ENCODE assay signal across 13 cellular contexts in the genomic region with DNA sequence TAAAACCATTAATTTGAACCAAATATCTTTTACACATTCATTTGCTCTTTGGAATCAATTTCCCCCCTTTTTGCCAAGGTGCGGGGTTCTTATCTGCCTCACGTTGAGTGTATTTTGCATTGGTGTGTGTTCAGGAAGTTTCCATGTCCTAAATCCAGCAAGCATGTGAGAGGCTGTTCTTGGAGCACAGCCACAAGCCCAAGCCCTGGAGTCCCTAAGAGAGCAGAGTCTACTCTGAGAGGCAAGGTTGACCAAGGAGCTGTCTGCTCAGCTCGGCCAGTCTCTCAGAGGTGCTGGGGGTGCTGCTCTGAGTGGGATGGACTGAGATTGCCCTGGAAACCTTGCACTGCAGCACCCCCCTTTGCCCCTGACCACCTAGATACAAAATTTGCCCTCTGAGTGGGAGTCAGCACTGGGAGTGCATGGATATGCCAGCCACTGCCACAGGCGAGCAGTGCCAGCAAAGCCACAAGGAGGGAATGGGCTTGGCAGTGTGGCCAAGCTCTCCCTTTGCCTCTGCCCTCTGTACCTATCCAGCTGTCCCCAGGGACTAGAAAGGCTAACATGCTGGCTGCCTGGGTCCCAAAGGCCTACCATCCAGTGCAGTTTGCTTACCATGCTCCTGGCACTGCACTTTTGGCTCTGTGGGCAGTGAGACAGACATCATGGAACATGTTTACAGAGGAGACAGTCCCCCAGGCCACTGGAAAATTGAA. TPM values are rescaled to one million over a fixed set of nuclear protein-coding genes. Genes with fewer than 3 reads are reported as not detected.
DNase-seq lines count a peak whose midpoint lies in the region; ATAC-seq, FAIRE-seq and TF ChIP-seq lines count a peak whose summit lies in the region.
"Had no signal": no experiment of that assay in that cellular context is flagged by ENCODE, and none has a peak within 500 bp of the region (broad histone marks: within the 10 kb centered on the region; RNA-seq: fewer than 3 reads in every experiment).

No MANE protein-coding gene starts in this region.

- no peaks in the 10 kb centered on the region for H3K79me2 ChIP-seq in H1 (ENCODE audit: control insufficient read depth in 1 of 2, insufficient read depth in 2 of 2, low read length in 2 of 2)

- H2AK5ac ChIP-seq in H1 (ENCODE audit: low read depth, low read length), result no peak overlapping the region

- H4K20me1 ChIP-seq in H1 (replicated peaks in 1 of 2; ENCODE audit: control insufficient read depth in 1 of 2, insufficient read depth in 2 of 2, low read length in 2 of 2), result peaks cover 5 to 9% of the 10 kb centered on the region in 2 experiments

- H2BK15ac ChIP-seq in H1 (ENCODE audit: low read length), result no peak overlapping the region

- TF ChIP-seq CTCF in H1 (IDR thresholded peaks at IDR 0.05; ENCODE audit: control extremely low read depth in 1 of 3, insufficient read depth in 1 of 3, low read depth in 1 of 3, low read length in 3 of 3) (no peak), mucosa of descending colon (IDR thresholded peaks at IDR 0.05) (no peak), tibial nerve (IDR thresholded peaks at IDR 0.05) (no peak)

- H4K8ac ChIP-seq in H1 (ENCODE audit: extremely low read depth, insufficient read depth, low read length), result no peak overlapping the region

- H3K14ac ChIP-seq in H1 (ENCODE audit: insufficient read length), result no peak overlapping the region

- peaks cover 12% of the 10 kb centered on the region for H3K36me3 Mint-ChIP-seq in activated naive CD4-positive, alpha-beta T cell treated with anti-CD3 and anti-CD28 coated beads, Interleukin-2, amount 50 U/mL, for 24 hours

- intact Hi-C loops in mucosa of descending colon (cut with DNase I, micrococcal nuclease), result no loop called here

- FAIRE-seq in H1 (lab: Jason Lieb, UNC), result no peak

- H3K36me3 ChIP-seq in H1 (ENCODE audit: control insufficient read depth in 2 of 4, insufficient read depth in 4 of 4, low read length in 3 of 4) (peaks cover 21 to 45% (median 36%) of the 10 kb centered on the region in 4 experiments), mucosa of descending colon (ENCODE audit: low read depth) (peaks cover 5% of the 10 kb centered on the region), tibial nerve (peaks cover 2 to 57% (median 14%) of the 10 kb centered on the region in 3 donors), MG63 (peaks cover 11% of the 10 kb centered on the region)
- H3K36me3 ChIP-seq: uterus had no signal

- TF ChIP-seq POLR2A in H1 (IDR thresholded peaks at IDR 0.05; ENCODE audit: control extremely low read depth in 1 of 2, low read depth in 2 of 2, low read length in 2 of 2) (no peak), tibial nerve (IDR thresholded peaks at IDR 0.05) (no peak)

- peaks cover 3% of the 10 kb centered on the region; the same call in 1 of the 2 replicates for H3K79me1 ChIP-seq in H1 (ENCODE audit: low read depth, low read length)

- H3K4me3 ChIP-seq in H1 (ENCODE audit: extremely low read depth in 1 of 4, insufficient read depth in 2 of 4, low read depth in 3 of 4, low read length in 4 of 4) (no peak overlapping the region), mucosa of descending colon (no peak overlapping the region), tibial nerve (no peak overlapping the region), MG63 (no peak overlapping the region)
- H3K4me3 ChIP-seq: GM23248, uterus had no signal

- H3K4me1 ChIP-seq in H1 (replicated peaks in 1 of 4; ENCODE audit: control insufficient read depth in 3 of 4, insufficient read depth in 4 of 4, low read length in 3 of 4) (no peaks in the 10 kb centered on the region), mucosa of descending colon (ENCODE audit: low read depth) (no peaks in the 10 kb centered on the region), tibial nerve (peaks cover 0 to 15% (median 0%) of the 10 kb centered on the region in 4 donors)

- TF ChIP-seq EP300 in H1 (IDR thresholded peaks at IDR 0.05; ENCODE audit: borderline replicate concordance in 1 of 2, low read depth in 2 of 2, low read length in 2 of 2) (no peak), tibial nerve (IDR thresholded peaks at IDR 0.05) (no peak)

- no peaks in the 10 kb centered on the region for H3K27me3 ChIP-seq in H1 (replicated peaks in 1 of 4; ENCODE audit: control insufficient read depth in 3 of 4, extremely low read depth in 1 of 4, insufficient read depth in 3 of 4, low read length in 3 of 4)
- no peaks in the 10 kb centered on the region for H3K27me3 ChIP-seq in tibial nerve
- no peaks in the 10 kb centered on the region for H3K27me3 ChIP-seq in MG63
- H3K27me3 ChIP-seq: uterus had no signal

- peak overlapping the region; percentile 17 for H3K27ac Mint-ChIP-seq in activated naive CD4-positive, alpha-beta T cell treated with anti-CD3 and anti-CD28 coated beads, Interleukin-2, amount 50 U/mL, for 24 hours

- no peak for DNase-seq in activated naive CD4-positive, alpha-beta T cell treated with anti-CD3 and anti-CD28 coated beads, Interleukin-2, amount 50 U/mL, for 16 hours
- DNase-seq in H1 (ENCODE audit: low read depth in 1 of 2, low spot score in 2 of 2) (no peak), mucosa of descending colon (no peak), tibial nerve (ENCODE audit: low spot score in 2 of 2) (peak; percentile 26 to 54), MG63 (no peak)
- no peak for DNase-seq in activated CD8-positive, alpha-beta memory T cell treated with anti-CD3 and anti-CD28 coated beads, Interleukin-2, amount 50 U/mL, for 48 hours
- DNase-seq: ACHN; DMS79 treated with DMSO at 0.1 percent for 48 hours; effector CD4-positive, alpha-beta T cell; GM23248 had no signal

- no peak overlapping the region for H2BK120ac ChIP-seq in H1 (replicated peaks; ENCODE audit: low read depth, low read length)

- POLR2A ChIA-PET in H1 (lab: Charles Lee; ENCODE audit: partially characterized antibody), result interaction anchor here (0.9 to 1.7 kb wide), 2 partner anchors 8 to 22 kb away, joined by 3 to 6 read pairs; no protein-coding TSS in a partner anchor

- H3K18ac ChIP-seq in H1 (ENCODE audit: extremely low read depth, low read length), result no peak overlapping the region

- no peak overlapping the region for H3K23ac ChIP-seq in H1 (ENCODE audit: insufficient read length)

- no peak overlapping the region for H3K4me3 Mint-ChIP-seq in activated naive CD4-positive, alpha-beta T cell treated with anti-CD3 and anti-CD28 coated beads, Interleukin-2, amount 50 U/mL, for 24 hours

- ATAC-seq in mucosa of descending colon (peak; percentile 14), GM19463 (IDR thresholded peaks at IDR 0.05; ENCODE audit: unreplicated experiment) (no peak)

- H4K91ac ChIP-seq in H1 (replicated peaks; ENCODE audit: insufficient read length, low read length), result no peak overlapping the region

- H4K5ac ChIP-seq in H1 (ENCODE audit: insufficient read length, low read depth, low read length), result no peak overlapping the region

- H3K56ac ChIP-seq in H1 (replicated peaks; ENCODE audit: insufficient read length, low read depth, low read length), result no peak overlapping the region

- no peak overlapping the region for H2BK20ac ChIP-seq in H1 (ENCODE audit: low read length)

- no peak overlapping the region for H3K4ac ChIP-seq in H1 (replicated peaks; ENCODE audit: insufficient read length, low read depth, low read length)

- no peaks in the 10 kb centered on the region for H3K9me3 ChIP-seq in H1 (ENCODE audit: insufficient read depth in 2 of 2, low read depth in 1 of 2, low read length in 1 of 2)
- H3K9me3 ChIP-seq in mucosa of descending colon, result no peaks in the 10 kb centered on the region
- no peaks in the 10 kb centered on the region for H3K9me3 ChIP-seq in tibial nerve
- no peaks in the 10 kb centered on the region for H3K9me3 ChIP-seq in MG63
- H3K9me3 ChIP-seq: uterus had no signal

- WGBS in H1 (ENCODE audit: extremely low coverage in 1 of 2, insufficient coverage in 1 of 2, insufficient read length in 1 of 2, insufficient replicate concordance in 2 of 2, low coverage in 1 of 2, low lambda C conversion rate in 2 of 2, missing lambda C conversion rate in 1 of 2), 2 experiments, result 93% methylated on average over 4 of the region's 4 CpGs; no CpG with 5 or more reads in 1 of the 2 experiments
- WGBS in tibial nerve, 2 donors, result 51 to 61% methylated on average over 4 of the region's 4 CpGs

- H3K4me2 ChIP-seq in H1 (ENCODE audit: insufficient read depth in 1 of 2, low read depth in 2 of 2, low read length in 2 of 2), result no peak overlapping the region

- no peaks in the 10 kb centered on the region for H3K9me3 Mint-ChIP-seq in activated naive CD4-positive, alpha-beta T cell treated with anti-CD3 and anti-CD28 coated beads, Interleukin-2, amount 50 U/mL, for 24 hours

- no peaks in the 10 kb centered on the region for H3K27me3 Mint-ChIP-seq in activated naive CD4-positive, alpha-beta T cell treated with anti-CD3 and anti-CD28 coated beads, Interleukin-2, amount 50 U/mL, for 24 hours

- no peak overlapping the region for H2BK5ac ChIP-seq in H1 (ENCODE audit: low read depth, low read length)

- no peak overlapping the region for H2AFZ ChIP-seq in H1 (ENCODE audit: low read length)
- H2AFZ ChIP-seq: GM23248 had no signal

- TF ChIP-seq RAD21 in H1 (IDR thresholded peaks at IDR 0.05 in 1 of 2, conservative IDR thresholded peaks at IDR 0.05 in 1 of 2; ENCODE audit: low read depth in 2 of 2, low read length in 2 of 2), result no peak

- H2BK12ac ChIP-seq in H1 (ENCODE audit: low read depth, low read length), result no peak overlapping the region

- H3K23me2 ChIP-seq in H1 (ENCODE audit: low read depth, low read length), result no peaks in the 10 kb centered on the region

- H3K9ac ChIP-seq in H1 (replicated peaks in 1 of 4; ENCODE audit: extremely low read depth in 1 of 4, low read depth in 3 of 4, low read length in 3 of 4), result no peak overlapping the region
- H3K9ac ChIP-seq: GM23248 had no signal

- CTCF ChIA-PET in H1 (lab: Charles Lee; ENCODE audit: partially characterized antibody), result interaction anchor here (0.6 to 0.7 kb wide), 2 partner anchors 9 to 13 kb away, joined by 3 read pairs; no protein-coding TSS in a partner anchor

- no peaks in the 10 kb centered on the region for H3K4me1 Mint-ChIP-seq in activated naive CD4-positive, alpha-beta T cell treated with anti-CD3 and anti-CD28 coated beads, Interleukin-2, amount 50 U/mL, for 24 hours

- no peak overlapping the region for H3K27ac ChIP-seq in H1 (ENCODE audit: low read depth, low read length)
- peak overlapping the region in 2 of 4 donors; percentile 16 to 40 for H3K27ac ChIP-seq in tibial nerve
- H3K27ac ChIP-seq: GM23248, uterus had no signal

RNA-seq across cellular contexts. Expression of a gene that starts 20.5 kb away (rescaled TPM):
- 26.2 and 27.2 TPM in 2 replicates for total RNA-seq in H1 (2021; fragmentation: NEBNext Ultra II Directional; extraction: Animal tissue kit (Norgen Biotek cat#: 25700))
- 8.7 and 12.5 TPM in 2 replicates for polyA plus RNA-seq in H1 (2011; rRNA removed)
- polyA plus RNA-seq in H1 (2011; cell fraction: cytosol; rRNA removed), result 7.3 TPM
- polyA plus RNA-seq in H1 (2011; cell fraction: nucleus; rRNA removed), result 20.6 TPM
- 16.4 to 18.6 TPM (median 17.4 TPM) in 4 replicates for polyA plus RNA-seq in H1 (2012, experiment 1 of 2)
- polyA plus RNA-seq in H1 (2012, experiment 2 of 2), result 6.2 TPM
- polyA plus RNA-seq in H1 (2013, experiment 1 of 2), result 11.8 TPM
- polyA plus RNA-seq in H1 (2013, experiment 2 of 2), result 11.5 TPM
- polyA minus RNA-seq in H1 (2011; rRNA and poly(A)+ RNA removed), result 17.7 and 19.2 TPM in 2 replicates
- 21.1 TPM for polyA minus RNA-seq in H1 (2011; cell fraction: cytosol; rRNA and poly(A)+ RNA removed)
- 28.0 TPM for polyA minus RNA-seq in H1 (2011; cell fraction: nucleus; rRNA and poly(A)+ RNA removed)
- total RNA-seq in mucosa of descending colon (10 to 100 TPM; 26.7 to 35.2 (median 28.6) TPM), tibial nerve (10 to 100 TPM; 28.6 to 54.6 (median 36.0) TPM)
- 7.3 and 24.4 TPM in 2 replicates for total RNA-seq in MG63 (2014; rRNA removed; shearing (Covaris generic); ENCODE audit: low replicate concordance)

RNA-seq across cellular contexts. Expression of a gene that starts 47.1 kb away (rescaled TPM):
- 75.0 and 78.9 TPM in 2 replicates for total RNA-seq in H1 (2021; fragmentation: NEBNext Ultra II Directional; extraction: Animal tissue kit (Norgen Biotek cat#: 25700))
- polyA plus RNA-seq in H1 (2011; rRNA removed), result 68.2 and 70.5 TPM in 2 replicates
- polyA plus RNA-seq in H1 (2011; cell fraction: cytosol; rRNA removed), result 87.3 TPM
- polyA plus RNA-seq in H1 (2011; cell fraction: nucleus; rRNA removed), result 69.7 TPM
- 60.0 to 63.7 TPM (median 62.1 TPM) in 4 replicates for polyA plus RNA-seq in H1 (2012, experiment 1 of 2)
- 36.0 TPM for polyA plus RNA-seq in H1 (2012, experiment 2 of 2)
- polyA plus RNA-seq in H1 (2013, experiment 1 of 2), result 49.9 TPM
- 51.6 TPM for polyA plus RNA-seq in H1 (2013, experiment 2 of 2)
- polyA minus RNA-seq in H1 (2011; rRNA and poly(A)+ RNA removed), result 98.4 and 122 TPM in 2 replicates
- polyA minus RNA-seq in H1 (2011; cell fraction: cytosol; rRNA and poly(A)+ RNA removed), result 68.6 TPM
- polyA minus RNA-seq in H1 (2011; cell fraction: nucleus; rRNA and poly(A)+ RNA removed), result 76.8 TPM
- 10 to 100 TPM; 48.0 to 55.1 (median 51.9) TPM for total RNA-seq in mucosa of descending colon
- 10 to 100 TPM; 33.0 to 67.7 (median 49.3) TPM for total RNA-seq in tibial nerve
- total RNA-seq in MG63 (2014; rRNA removed; shearing (Covaris generic); ENCODE audit: low replicate concordance), result 39.8 and 44.8 TPM in 2 replicates

Comparison
In these comparisons a context has a peak if more than half of its experiments do, and no peak if none do; other contexts are left out.
1. DNase-seq: peak in tibial nerve (2 of 2); none in activated naive CD4-positive, alpha-beta T cell treated with anti-CD3 and anti-CD28 coated beads, Interleukin-2, amount 50 U/mL, for 16 hours (single experiment), H1 (0 of 2), mucosa of descending colon (0 of 3), activated CD8-positive, alpha-beta memory T cell treated with anti-CD3 and anti-CD28 coated beads, Interleukin-2, amount 50 U/mL, for 48 hours (single experiment) and MG63 (single experiment).